Comparison of ENCODE assay signal across 23 cellular contexts in the genomic region with DNA sequence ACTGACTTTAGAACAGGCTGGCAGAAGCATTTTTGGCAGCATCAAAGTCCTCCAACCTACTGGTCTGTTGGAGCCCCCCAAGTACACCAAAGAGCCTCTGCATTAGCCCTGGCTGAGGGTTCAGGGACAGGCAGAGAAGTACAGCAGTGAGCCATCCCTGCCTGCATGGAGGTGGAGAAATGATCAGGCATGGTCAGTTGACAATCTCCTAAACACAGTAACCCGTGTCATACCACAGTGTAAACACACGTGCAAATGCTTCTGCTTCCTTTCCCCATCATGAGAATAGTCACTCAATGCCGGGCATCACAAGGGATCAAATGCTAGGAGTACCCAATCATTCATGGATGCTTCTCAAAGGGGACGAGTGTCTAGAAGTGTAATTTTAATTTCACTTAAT. TPM values are rescaled to one million over a fixed set of nuclear protein-coding genes. Genes with fewer than 3 reads are reported as not detected.
A peak's percentile ranks its signal among the peaks of the same experiment; 100 is the strongest.
DNase-seq lines count a peak whose midpoint lies in the region; ATAC-seq, FAIRE-seq and TF ChIP-seq lines count a peak whose summit lies in the region.
"Had no signal": no experiment of that assay in that cellular context is flagged by ENCODE, and none has a peak within 500 bp of the region (broad histone marks: within the 10 kb centered on the region; RNA-seq: fewer than 3 reads in every experiment).

No MANE protein-coding gene starts in this region.

- dilution Hi-C loops in endothelial cell of umbilical vein (cut with MboI; ENCODE audit: extremely low pct_ligation_motif_present, low sequenced_read_pairs) = no loop called here

- H3K27ac ChIP-seq in BLaER1 treated with 17β-estradiol and CSF1 and Interleukin-3, amounts not matched to agents 10 nM and 100 nM = no peak overlapping the region
- H3K27ac ChIP-seq in PC-3 (ENCODE audit: low read length) (peak overlapping the region; percentile 95), endothelial cell of umbilical vein (ENCODE audit: insufficient read depth, low read depth, low read length) (peak overlapping the region; percentile 97), neutrophil (peak overlapping the region; percentile 62)
- H3K27ac ChIP-seq: GM23248 had no signal

- no peak overlapping the region; a peak in 1 of 22 replicates for H3K9ac ChIP-seq in BLaER1 treated with 17β-estradiol and CSF1 and Interleukin-3, amounts not matched to agents 10 nM and 100 nM
- no peak overlapping the region; the same call in 1 of the 2 replicates for H3K9ac ChIP-seq in PC-3 (ENCODE audit: low read length)
- no peak overlapping the region for H3K9ac ChIP-seq in endothelial cell of umbilical vein (replicated peaks; ENCODE audit: extremely low read depth, insufficient read depth, low read length)
- H3K9ac ChIP-seq: GM23248 had no signal

- no peak for TF ChIP-seq CTCF in PC-3 (conservative IDR thresholded peaks at IDR 0.05; ENCODE audit: low read depth, low read length)
- TF ChIP-seq CTCF in endothelial cell of umbilical vein (IDR thresholded peaks at IDR 0.05; ENCODE audit: extremely low read depth in 1 of 2, insufficient read depth in 1 of 2, low read depth in 1 of 2, low read length in 2 of 2) = no peak
- TF ChIP-seq CTCF in neutrophil (IDR thresholded peaks at IDR 0.05) = no peak

- no peaks in the 10 kb centered on the region for H3K9me2 ChIP-seq in PC-3 (replicated peaks; ENCODE audit: low read length)

- no peaks in the 10 kb centered on the region for H3K9me1 ChIP-seq in endothelial cell of umbilical vein (replicated peaks; ENCODE audit: control insufficient read depth, extremely low read depth, insufficient read depth, low read length)

- H3K9me3 ChIP-seq in BLaER1 treated with 17β-estradiol and CSF1 and Interleukin-3, amounts not matched to agents 10 nM and 100 nM (replicated peaks in 1 of 11) = no peaks in the 10 kb centered on the region
- H3K9me3 ChIP-seq in PC-3 (ENCODE audit: low read length) (no peaks in the 10 kb centered on the region), endothelial cell of umbilical vein (replicated peaks; ENCODE audit: control insufficient read depth, insufficient read depth, low read length) (no peaks in the 10 kb centered on the region), neutrophil (no peaks in the 10 kb centered on the region)
- H3K9me3 ChIP-seq: BE2C had no signal

- BruUV-seq in PC-3 (replicated peaks; lab: Mats Ljungman, UMichigan) (no TSS peak), endothelial cell of umbilical vein (replicated peaks; lab: Mats Ljungman, UMichigan) (no TSS peak)

- H3K79me2 ChIP-seq in PC-3 (ENCODE audit: low read length) (no peaks in the 10 kb centered on the region), endothelial cell of umbilical vein (ENCODE audit: control insufficient read depth, insufficient read depth, low read length) (no peaks in the 10 kb centered on the region)

- H4K20me1 ChIP-seq in BLaER1 treated with 17β-estradiol and CSF1 and Interleukin-3, amounts not matched to agents 10 nM and 100 nM = peaks cover 7 to 52% (median 22%) of the 10 kb centered on the region in 11 experiments; a peak in 18 of 22 replicates
- H4K20me1 ChIP-seq in PC-3 (ENCODE audit: low read length) (no peaks in the 10 kb centered on the region), endothelial cell of umbilical vein (replicated peaks; ENCODE audit: control insufficient read depth, extremely low read depth, insufficient read depth, low read length) (no peaks in the 10 kb centered on the region)

- H3K36me3 ChIP-seq in BLaER1 treated with 17β-estradiol and CSF1 and Interleukin-3, amounts not matched to agents 10 nM and 100 nM = peaks cover 20 to 71% (median 40%) of the 10 kb centered on the region in 11 experiments
- H3K36me3 ChIP-seq in PC-3 (ENCODE audit: low read depth, low read length) (no peaks in the 10 kb centered on the region), endothelial cell of umbilical vein (ENCODE audit: control insufficient read depth in 2 of 2, extremely low read depth in 1 of 2, insufficient read depth in 2 of 2, low read length in 2 of 2) (no peaks in the 10 kb centered on the region), neutrophil (peaks cover 52% of the 10 kb centered on the region)

- H3K27me3 ChIP-seq in BLaER1 treated with 17β-estradiol and CSF1 and Interleukin-3, amounts not matched to agents 10 nM and 100 nM = no peaks in the 10 kb centered on the region
- H3K27me3 ChIP-seq in PC-3 (ENCODE audit: low read length) = no peaks in the 10 kb centered on the region
- no peaks in the 10 kb centered on the region for H3K27me3 ChIP-seq in endothelial cell of umbilical vein (ENCODE audit: control insufficient read depth in 2 of 2, insufficient read depth in 2 of 2, low read length in 2 of 2)
- no peaks in the 10 kb centered on the region for H3K27me3 ChIP-seq in neutrophil
- H3K27me3 ChIP-seq: BE2C had no signal

- H2AFZ ChIP-seq in PC-3 (ENCODE audit: low read length) (no peak overlapping the region), endothelial cell of umbilical vein (ENCODE audit: low read depth, low read length) (no peak overlapping the region)
- H2AFZ ChIP-seq: GM23248 had no signal

- no peak for ATAC-seq in PC-3
- no peak for ATAC-seq in GM21528 (IDR thresholded peaks at IDR 0.05; ENCODE audit: low FRiP score, unreplicated experiment)
- ATAC-seq: GM12878 had no signal

- POLR2A ChIA-PET in PC-3 (lab: Charles Lee; ENCODE audit: unreplicated experiment) (no interaction called here), endothelial cell of umbilical vein (lab: Charles Lee) (no interaction called here)

- DNase-seq in PC-3 (no peak), endothelial cell of umbilical vein (ENCODE audit: low read depth, low spot score) (no peak), NCI-H128 (lab: John Stamatoyannopoulos, UW; ENCODE audit: unreplicated experiment) (no peak), cerebellar cortex (ENCODE audit: low spot score) (no peak)
- DNase-seq: BE2C; CD4-positive, alpha-beta T cell; COR-L47; DMS 273 treated with DMSO at 0.1 percent for 48 hours; DND-41; H9; HFFc6; Kasumi-1; NCI-H1417 treated with DMSO at 0.1 percent for 48 hours; NCI-H187; NCI-H446; NCI-H526; Right ventricle myocardium superior had no signal

- peaks cover 55 to 77% (median 60%) of the 10 kb centered on the region in 10 experiments for H3K4me1 ChIP-seq in BLaER1 treated with 17β-estradiol and CSF1 and Interleukin-3, amounts not matched to agents 10 nM and 100 nM
- H3K4me1 ChIP-seq in PC-3 (ENCODE audit: insufficient read depth, low read length) (peaks cover 68% of the 10 kb centered on the region), endothelial cell of umbilical vein (ENCODE audit: control insufficient read depth, extremely low read depth, insufficient read depth, low read length) (peaks cover 71% of the 10 kb centered on the region), neutrophil (ENCODE audit: control insufficient read depth in 1 of 2, insufficient read depth in 1 of 2, low read depth in 1 of 2, low read length in 1 of 2) (peaks cover 31 to 32% of the 10 kb centered on the region in 2 experiments)
- H3K4me1 ChIP-seq: BE2C had no signal

- no peak overlapping the region for H3K4me3 ChIP-seq in BLaER1 treated with 17β-estradiol and CSF1 and Interleukin-3, amounts not matched to agents 10 nM and 100 nM
- H3K4me3 ChIP-seq in PC-3 (ENCODE audit: low read length) (no peak overlapping the region), endothelial cell of umbilical vein (replicated peaks in 1 of 3; ENCODE audit: insufficient read depth in 1 of 3, low read depth in 1 of 3, low read length in 3 of 3) (no peak overlapping the region), neutrophil (ENCODE audit: low read depth in 1 of 2, low read length in 1 of 2) (no peak overlapping the region)
- H3K4me3 ChIP-seq: GM12878, GM23248 had no signal

- peaks cover 9% of the 10 kb centered on the region for H3F3A ChIP-seq in PC-3 (ENCODE audit: low read length, unreplicated experiment)

- CTCF ChIA-PET in PC-3 (lab: Charles Lee) (no interaction called here), endothelial cell of umbilical vein (lab: Charles Lee) (interaction anchor here (1.0 to 1.1 kb wide), 2 partner anchors 23 to 364 kb away, joined by 3 to 4 read pairs; no protein-coding TSS in a partner anchor)

- no peak for TF ChIP-seq POLR2A in endothelial cell of umbilical vein (IDR thresholded peaks at IDR 0.05; ENCODE audit: low read depth, low read length)

- intact Hi-C loops in PC-3 (cut with micrococcal nuclease) = no loop called here
- intact Hi-C loops in endothelial cell of umbilical vein (cut with micrococcal nuclease) = loop anchor here (5.0 kb wide), 2 partner anchors 80 to 220 kb away; no protein-coding TSS in a partner anchor

- peak overlapping the region in 10 of 11 experiments; percentile 36 to 89 (median 74); a peak in 18 of 22 replicates for H3K4me2 ChIP-seq in BLaER1 treated with 17β-estradiol and CSF1 and Interleukin-3, amounts not matched to agents 10 nM and 100 nM
- peak overlapping the region; percentile 72; the same call in 1 of the 2 replicates for H3K4me2 ChIP-seq in PC-3 (ENCODE audit: low read length)
- no peak overlapping the region for H3K4me2 ChIP-seq in endothelial cell of umbilical vein (ENCODE audit: insufficient read depth, low read length)

- FAIRE-seq in endothelial cell of umbilical vein (lab: Jason Lieb, UNC) = no peak
- FAIRE-seq: GM12878 had no signal

TF ChIP-seq in endothelial cell of umbilical vein, 7 proteins besides CTCF, POLR2A, EP300 and RAD21:
- no peak for TF ChIP-seq POLR2AphosphoS5 (IDR thresholded peaks at IDR 0.05; ENCODE audit: insufficient read depth, low read depth, low read length)
- no peak for TF ChIP-seq JUN (IDR thresholded peaks at IDR 0.05; ENCODE audit: borderline replicate concordance, insufficient read depth, insufficient read length, low read depth)
- TF ChIP-seq, protein P1, sequence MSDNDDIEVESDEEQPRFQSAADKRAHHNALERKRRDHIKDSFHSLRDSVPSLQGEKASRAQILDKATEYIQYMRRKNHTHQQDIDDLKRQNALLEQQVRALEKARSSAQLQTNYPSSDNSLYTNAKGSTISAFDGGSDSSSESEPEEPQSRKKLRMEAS (IDR thresholded peaks at IDR 0.05; ENCODE audit: insufficient read depth, insufficient read length) = no peak
- TF ChIP-seq EZH2 (IDR thresholded peaks at IDR 0.05; ENCODE audit: borderline replicate concordance, low read depth, low read length, severe bottlenecking) = no peak

RNA-seq across cellular contexts. Expression of a gene that starts 8.2 kb away (rescaled TPM):
- total RNA-seq in PC-3 (2014; rRNA removed) = 2.9 and 3.0 TPM in 2 replicates
- 0.25 and 1.8 TPM in 2 replicates for total RNA-seq in endothelial cell of umbilical vein
- 0.72 and 0.94 TPM in 2 replicates for polyA plus RNA-seq in endothelial cell of umbilical vein
- polyA plus RNA-seq in endothelial cell of umbilical vein (2011; cell fraction: cytosol; rRNA removed) = 2.2 and 3.8 TPM in 2 replicates
- polyA plus RNA-seq in endothelial cell of umbilical vein (2011; cell fraction: nucleus; rRNA removed) = 1.5 and 1.7 TPM in 2 replicates
- polyA plus RNA-seq in endothelial cell of umbilical vein (2012) = 1.7 and 17.0 TPM in 2 replicates
- polyA minus RNA-seq in endothelial cell of umbilical vein = 0.74 and 1.3 TPM in 2 replicates
- polyA minus RNA-seq in endothelial cell of umbilical vein (2011; cell fraction: cytosol; rRNA and poly(A)+ RNA removed) = not detected
- polyA minus RNA-seq in endothelial cell of umbilical vein (2011; cell fraction: nucleus; rRNA and poly(A)+ RNA removed) = 0.29 and 0.43 TPM in 2 replicates
- total RNA-seq: CD4-positive, alpha-beta T cell; GM23248; H9; MCF 10A had no signal

Comparison
In these comparisons a context has a peak if more than half of its experiments do, and no peak if none do; other contexts are left out.
1. H3K27ac ChIP-seq: peak in PC-3 (single experiment), endothelial cell of umbilical vein (single experiment) and neutrophil (single experiment); none in BLaER1 treated with 17β-estradiol and CSF1 and Interleukin-3, amounts not matched to agents 10 nM and 100 nM (0 of 11).